Comparison of ENCODE assay signal across 8 cellular contexts in genomic region chr7:44797329-44798258, GRCh38. TPM values are rescaled to one million over a fixed set of nuclear protein-coding genes. Genes with fewer than 3 reads are reported as not detected.
DNase-seq lines count a peak whose midpoint lies in the region; FAIRE-seq and TF ChIP-seq lines count a peak whose summit lies in the region.

No MANE protein-coding gene starts in this region.

- peaks cover 67% of the 10 kb centered on the region for H3F3A ChIP-seq in MM.1S (ENCODE audit: insufficient read depth, low read length)

- DNase-seq in Daoy (ENCODE audit: low read depth): peak; percentile 97
- DNase-seq in H54 (ENCODE audit: insufficient read length, low spot score): peak; percentile 86
- DNase-seq in MM.1S: peak; percentile 90
- DNase-seq in SIG-M5 (lab: John Stamatoyannopoulos, UW): peak; percentile 52
- DNase-seq in activated gamma-delta T cell treated with Interleukin-2 at 50 U/mL for 16 hours: peak; percentile 80
- peak; percentile 72 for DNase-seq in fibroblast of the conjunctiva (ENCODE audit: low read depth)
- DNase-seq in stimulated activated naive CD4-positive, alpha-beta T cell treated with Interleukin-2 at 50 U/mL for 16 hours (lab: John Stamatoyannopoulos, UW): peak; percentile 80

- no peak overlapping the region for H2AFZ ChIP-seq in MM.1S (ENCODE audit: low read length)

- H3K79me2 ChIP-seq in MM.1S (ENCODE audit: low read length): peaks cover 56% of the 10 kb centered on the region

- H3K36me3 ChIP-seq in MM.1S (replicated peaks; ENCODE audit: insufficient read depth, low read length): peaks cover 28% of the 10 kb centered on the region

- H3K9me3 ChIP-seq in MM.1S (replicated peaks; ENCODE audit: insufficient read depth, low read length): no peaks in the 10 kb centered on the region

- H3K4me3 Mint-ChIP-seq in nephron: peak overlapping the region; percentile 93 to 98 (median 95)

- TF ChIP-seq CTCF in MM.1S (IDR thresholded peaks at IDR 0.05; ENCODE audit: low read length) (peak; percentile 59), nephron (IDR thresholded peaks at IDR 0.05; ENCODE audit: unreplicated experiment in 3 of 3) (peak in 2 of 3 experiments; percentile 19 to 41)

- peaks cover 46% of the 10 kb centered on the region for H4K20me1 ChIP-seq in MM.1S (ENCODE audit: insufficient read depth, low read length)

- no peak for FAIRE-seq in H54 (lab: Jason Lieb, UNC)

- H3K4me3 ChIP-seq in MM.1S (ENCODE audit: low read length): peak overlapping the region; percentile 97

- peaks cover 7% of the 10 kb centered on the region; the same call in 1 of the 2 replicates for H3K4me1 ChIP-seq in MM.1S (ENCODE audit: low read length)

- peaks cover 20% of the 10 kb centered on the region for H3K4me1 Mint-ChIP-seq in nephron

- no peaks in the 10 kb centered on the region for H3K27me3 ChIP-seq in MM.1S (replicated peaks; ENCODE audit: insufficient read depth, low read length)

- peak; percentile 55 for TF ChIP-seq POLR2A in H54 (IDR thresholded peaks at IDR 0.05; ENCODE audit: low read depth, low read length)

- H3K4me2 ChIP-seq in MM.1S (ENCODE audit: low read depth, low read length): peak overlapping the region; percentile 74

- H3K9me3 Mint-ChIP-seq in nephron: no peaks in the 10 kb centered on the region

- peak overlapping the region; percentile 90 for H3K27ac ChIP-seq in MM.1S (ENCODE audit: low read length)

- peak overlapping the region; percentile 94 to 99 (median 99) for H3K27ac Mint-ChIP-seq in nephron

- H3K36me3 Mint-ChIP-seq in nephron (ENCODE audit: low read depth): peaks cover 45% of the 10 kb centered on the region

- no peaks in the 10 kb centered on the region for H3K9me2 ChIP-seq in MM.1S (replicated peaks; ENCODE audit: insufficient read depth, low read length)

- H3K9ac ChIP-seq in MM.1S (ENCODE audit: low read length): peak overlapping the region; percentile 99

- no peaks in the 10 kb centered on the region for H3K27me3 Mint-ChIP-seq in nephron (ENCODE audit: low read depth)

RNA-seq across cellular contexts. Expression of gene PPIA, which starts 1.1 kb away (rescaled TPM):
- total RNA-seq in Daoy (2014; rRNA removed; shearing (Covaris generic)): 8,888 and 8,943 TPM in 2 replicates

RNA-seq across cellular contexts. Expression of gene ZMIZ2, which starts 48.9 kb away (rescaled TPM):
- 6.5 and 16.2 TPM in 2 replicates for total RNA-seq in Daoy (2014; rRNA removed; shearing (Covaris generic))

RNA-seq across cellular contexts. Expression of gene H2AZ2, which starts 50.3 kb away (rescaled TPM):
- total RNA-seq in Daoy (2014; rRNA removed; shearing (Covaris generic)): 591 and 679 TPM in 2 replicates

Comparison
In these comparisons a context has a peak if more than half of its experiments do, and no peak if none do; other contexts are left out.
1. Peak in every context shown above with its lines: DNase-seq, H3K4me3 ChIP-seq and H3K27ac ChIP-seq.